12 cellular contexts compared by ENCODE assay signal in genomic region chr2:54639609-54640008, GRCh38.
DNase-seq lines count a peak whose midpoint lies in the region; ATAC-seq and TF ChIP-seq lines count a peak whose summit lies in the region.
"Had no signal": no experiment of that assay in that cellular context is flagged by ENCODE, and none has a peak within 500 bp of the region (broad histone marks: within the 10 kb centered on the region; RNA-seq: fewer than 3 reads in every experiment).

No MANE protein-coding gene starts in this region.

- H3K36me3 Mint-ChIP-seq in CD4-positive, alpha-beta memory T cell, result peaks cover 71 to 85% of the 10 kb centered on the region in 2 donors
- peaks cover 14 to 62% (median 35%) of the 10 kb centered on the region in 5 donors for H3K36me3 Mint-ChIP-seq in naive thymus-derived CD4-positive, alpha-beta T cell

- no peaks in the 10 kb centered on the region for H3K27me3 Mint-ChIP-seq in CD4-positive, alpha-beta memory T cell
- H3K27me3 Mint-ChIP-seq in naive thymus-derived CD4-positive, alpha-beta T cell, result no peaks in the 10 kb centered on the region

- peak overlapping the region in 6 of 7 donors; percentile 18 to 71 (median 58) for H3K27ac Mint-ChIP-seq in CD4-positive, alpha-beta memory T cell
- H3K27ac Mint-ChIP-seq in naive thymus-derived CD4-positive, alpha-beta T cell, result peak overlapping the region in 8 of 9 donors; percentile 4 to 82 (median 53)

- intact Hi-C loops in CD4-positive, alpha-beta memory T cell (cut with micrococcal nuclease), result no loop called here
- intact Hi-C loops in naive thymus-derived CD4-positive, alpha-beta T cell (cut with micrococcal nuclease), result no loop called here

- CTCF ChIA-PET in CD4-positive, alpha-beta memory T cell (lab: Charles Lee; ENCODE audit: partially characterized antibody), result interaction anchor here (1.0 to 1.8 kb wide), 3 partner anchors 25 to 66 kb away, joined by 3 to 6 read pairs (median 5); no protein-coding TSS in a partner anchor
- CTCF ChIA-PET in naive thymus-derived CD4-positive, alpha-beta T cell (lab: Charles Lee), result interaction anchor here (0.6 to 1.6 kb wide), 5 partner anchors 20 to 142 kb away, joined by 3 to 4 read pairs (median 3); no protein-coding TSS in a partner anchor

- ATAC-seq in naive thymus-derived CD4-positive, alpha-beta T cell, result no peak
- ATAC-seq in GM21576 (IDR thresholded peaks at IDR 0.05; ENCODE audit: unreplicated experiment), result no peak
- ATAC-seq in HG02642 (IDR thresholded peaks at IDR 0.05; ENCODE audit: poor library complexity, unreplicated experiment), result no peak

- H3K4me3 Mint-ChIP-seq in CD4-positive, alpha-beta memory T cell, result no peak overlapping the region
- H3K4me3 Mint-ChIP-seq in naive thymus-derived CD4-positive, alpha-beta T cell, result no peak overlapping the region

- no peak for TF ChIP-seq CTCF in cardiac fibroblast (IDR thresholded peaks at IDR 0.05; ENCODE audit: low read depth, low read length)

- H3K27ac ChIP-seq in CD4-positive, alpha-beta memory T cell (ENCODE audit: low read depth, low read length), result no peak overlapping the region
- no peak overlapping the region for H3K27ac ChIP-seq in naive thymus-derived CD4-positive, alpha-beta T cell (ENCODE audit: low read depth, low read length)
- H3K27ac ChIP-seq: SJCRH30 had no signal

- H3K4me1 ChIP-seq in CD4-positive, alpha-beta memory T cell (ENCODE audit: insufficient read depth, low read length), result peaks cover 2% of the 10 kb centered on the region
- H3K4me1 ChIP-seq in naive thymus-derived CD4-positive, alpha-beta T cell (ENCODE audit: control insufficient read depth in 2 of 2, insufficient read depth in 2 of 2, low read length in 2 of 2), result peaks cover 0 to 2% of the 10 kb centered on the region in 2 donors
- H3K4me1 ChIP-seq: SJCRH30 had no signal

- no peaks in the 10 kb centered on the region for H3K27me3 ChIP-seq in CD4-positive, alpha-beta memory T cell (ENCODE audit: insufficient read depth, low read length)
- no peaks in the 10 kb centered on the region for H3K27me3 ChIP-seq in naive thymus-derived CD4-positive, alpha-beta T cell (ENCODE audit: control insufficient read depth in 2 of 2, insufficient read depth in 2 of 2, low read length in 2 of 2)
- H3K27me3 ChIP-seq: SJCRH30 had no signal

- H3K4me3 ChIP-seq in CD4-positive, alpha-beta memory T cell (ENCODE audit: low read length in 2 of 2), result no peak overlapping the region
- no peak overlapping the region for H3K4me3 ChIP-seq in cardiac fibroblast (replicated peaks in 1 of 2; ENCODE audit: low read depth in 2 of 2, low read length in 2 of 2)
- no peak overlapping the region for H3K4me3 ChIP-seq in naive thymus-derived CD4-positive, alpha-beta T cell (ENCODE audit: low read length)
- H3K4me3 ChIP-seq: SJCRH30 had no signal

- H3K9me3 Mint-ChIP-seq in CD4-positive, alpha-beta memory T cell, result no peaks in the 10 kb centered on the region
- H3K9me3 Mint-ChIP-seq in naive thymus-derived CD4-positive, alpha-beta T cell, result no peaks in the 10 kb centered on the region

- H3K4me1 Mint-ChIP-seq in CD4-positive, alpha-beta memory T cell, result peaks cover 21 to 37% (median 22%) of the 10 kb centered on the region in 4 donors
- peaks cover 18 to 60% (median 42%) of the 10 kb centered on the region in 7 donors for H3K4me1 Mint-ChIP-seq in naive thymus-derived CD4-positive, alpha-beta T cell

- peaks cover 34% of the 10 kb centered on the region for H3K36me3 ChIP-seq in CD4-positive, alpha-beta memory T cell (ENCODE audit: insufficient read depth, low read length)
- H3K36me3 ChIP-seq in naive thymus-derived CD4-positive, alpha-beta T cell (ENCODE audit: control insufficient read depth in 2 of 3, insufficient read depth in 3 of 3, low read length in 3 of 3), result peaks cover 18 to 81% (median 41%) of the 10 kb centered on the region in 3 experiments

- POLR2A ChIA-PET in CD4-positive, alpha-beta memory T cell (lab: Charles Lee; ENCODE audit: partially characterized antibody), result no interaction called here
- POLR2A ChIA-PET in naive thymus-derived CD4-positive, alpha-beta T cell (lab: Charles Lee), result no interaction called here

- no peaks in the 10 kb centered on the region for H3K9me3 ChIP-seq in CD4-positive, alpha-beta memory T cell (ENCODE audit: control insufficient read depth in 1 of 2, low read length in 2 of 2)
- no peaks in the 10 kb centered on the region for H3K9me3 ChIP-seq in naive thymus-derived CD4-positive, alpha-beta T cell (ENCODE audit: control insufficient read depth in 2 of 3, low read length in 3 of 3)
- H3K9me3 ChIP-seq: SJCRH30 had no signal

- DNase-seq in CD4-positive, alpha-beta memory T cell, result no peak
- DNase-seq in NCI-H69 (lab: John Stamatoyannopoulos, UW), result peak; percentile 13
- peak; percentile 33 to 68 for DNase-seq in cardiac fibroblast (ENCODE audit: low read depth in 2 of 2)
- no peak for DNase-seq in naive thymus-derived CD4-positive, alpha-beta T cell
- no peak for DNase-seq in OCI-M2 (lab: John Stamatoyannopoulos, UW; ENCODE audit: unreplicated experiment)
- no peak for DNase-seq in NCI-H82 (lab: John Stamatoyannopoulos, UW)
- DNase-seq: activated CD4-positive, alpha-beta T cell treated with anti-CD3 and anti-CD28 coated beads, Interleukin-2, amount 50 U/mL, for 4 hours; effector memory CD4-positive, alpha-beta T cell; NCI-H345 had no signal

Comparison
In these comparisons a context has a peak if more than half of its experiments do, and no peak if none do; other contexts are left out.
1. DNase-seq: peak in NCI-H69 (single experiment) and cardiac fibroblast (2 of 2); none in CD4-positive, alpha-beta memory T cell (0 of 5), naive thymus-derived CD4-positive, alpha-beta T cell (0 of 9), OCI-M2 (single experiment) and NCI-H82 (single experiment).